ENCODE assay signal across 15 cellular contexts in the genomic region with DNA sequence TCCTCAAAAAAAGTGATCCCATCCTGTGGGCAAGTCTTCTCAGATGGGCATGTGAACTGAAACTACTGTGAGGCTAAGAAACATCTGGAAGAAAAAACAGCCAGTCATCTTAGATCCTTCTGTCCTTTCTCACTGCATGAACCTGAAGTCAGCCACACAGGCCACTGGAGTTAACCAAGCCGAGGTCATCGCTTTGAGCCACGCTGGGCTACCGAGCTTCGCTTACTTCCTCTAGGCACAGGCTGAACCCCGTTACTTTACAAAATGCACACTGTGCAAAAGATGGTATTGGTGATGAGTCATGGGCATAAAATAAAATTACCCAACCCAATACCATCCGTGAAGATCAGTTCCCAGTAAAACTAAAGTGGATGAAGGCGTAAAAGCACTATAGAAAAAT.
A peak's percentile ranks its signal among the peaks of the same experiment; 100 is the strongest.
DNase-seq lines count a peak whose midpoint lies in the region; ATAC-seq, FAIRE-seq and TF ChIP-seq lines count a peak whose summit lies in the region.
"Had no signal": no experiment of that assay in that cellular context is flagged by ENCODE, and none has a peak within 500 bp of the region (broad histone marks: within the 10 kb centered on the region; RNA-seq: fewer than 3 reads in every experiment).

No MANE protein-coding gene starts in this region.

- peaks cover 28% of the 10 kb centered on the region for H3K36me3 Mint-ChIP-seq in nephron progenitor cell (ENCODE audit: low read depth)

- no TSS peak for BruUV-seq in HepG2 (replicated peaks; lab: Mats Ljungman, UMichigan)

- peaks cover 29% of the 10 kb centered on the region for H3K4me1 Mint-ChIP-seq in nephron progenitor cell

- TF ChIP-seq CTCF in right lobe of liver (IDR thresholded peaks at IDR 0.05), result no peak
- TF ChIP-seq CTCF in HepG2 (CRISPR knock-in tag; IDR thresholded peaks at IDR 0.05), result no peak
- no peak for TF ChIP-seq CTCF in NB4 (IDR thresholded peaks at IDR 0.05; ENCODE audit: low read depth, low read length)
- TF ChIP-seq CTCF in nephron progenitor cell (IDR thresholded peaks at IDR 0.05), result no peak

- peak in 3 of 4 donors; percentile 12 to 42 (median 23) for ATAC-seq in right lobe of liver
- ATAC-seq in HepG2, result no peak
- ATAC-seq in GM18858 (IDR thresholded peaks at IDR 0.05; ENCODE audit: unreplicated experiment), result no peak
- ATAC-seq: GM12878 had no signal

- H3K27ac Mint-ChIP-seq in nephron progenitor cell, result peak overlapping the region; percentile 69
- H3K27ac Mint-ChIP-seq: HFFc6 had no signal

- no peak overlapping the region for H3K27ac ChIP-seq in right lobe of liver
- no peak overlapping the region for H3K27ac ChIP-seq in HepG2 (ENCODE audit: extremely low read length, insufficient read depth, low read length)

- H2AFZ ChIP-seq in HepG2 (ENCODE audit: low read length), result no peak overlapping the region

- no peaks in the 10 kb centered on the region for H3K79me2 ChIP-seq in HepG2 (ENCODE audit: insufficient read depth, low read length)

- in situ Hi-C loops in HepG2 (cut with HindIII; ENCODE audit: extremely low pct_ligation_motif_present, low pct_unique_long_range_greater_than_20kb), result loop anchor here (10.0 kb wide), 1 partner anchor 225 kb away; no protein-coding TSS in a partner anchor

- H3K9me3 ChIP-seq in right lobe of liver (no peaks in the 10 kb centered on the region), HepG2 (ENCODE audit: low read length) (no peaks in the 10 kb centered on the region)
- H3K9me3 ChIP-seq: BLaER1 treated with 17β-estradiol and CSF1 and Interleukin-3, amounts not matched to agents 10 nM and 100 nM had no signal

- peaks cover 49% of the 10 kb centered on the region for H3K9me3 Mint-ChIP-seq in nephron progenitor cell
- H3K9me3 Mint-ChIP-seq: HFFc6 had no signal

- CTCF ChIA-PET in HepG2 (lab: Yijun Ruan, JAX; ENCODE audit: low intra/inter-chr PET ratio, low total read pairs), result no interaction called here

- DNase-seq in right lobe of liver (no peak), HepG2 (ENCODE audit: low spot score) (no peak), NB4 (ENCODE audit: low read depth) (peak; percentile 74), nephron progenitor cell (no peak), NCI-H1105 (lab: John Stamatoyannopoulos, UW) (no peak), T-helper 1 cell (no peak)
- DNase-seq: 8988T; CD4-positive, alpha-beta memory T cell; DMS79; HCEC 1CT; HFFc6 had no signal

- peaks cover 6% of the 10 kb centered on the region for H3K27me3 Mint-ChIP-seq in nephron progenitor cell (ENCODE audit: low read depth, poor library complexity)
- H3K27me3 Mint-ChIP-seq: CD4-positive, alpha-beta memory T cell had no signal

- TF ChIP-seq EP300 in HepG2 (IDR thresholded peaks at IDR 0.05; ENCODE audit: low read depth in 2 of 2, low read length in 2 of 2) (no peak), HepG2 (CRISPR knock-in tag; IDR thresholded peaks at IDR 0.05; ENCODE audit: borderline replicate concordance) (no peak)

- H3K4me2 ChIP-seq in HepG2 (ENCODE audit: low read depth, low read length), result no peak overlapping the region

- no peak overlapping the region for H3K4me3 Mint-ChIP-seq in nephron progenitor cell
- H3K4me3 Mint-ChIP-seq: CD4-positive, alpha-beta memory T cell; HFFc6 had no signal

- H4K20me1 ChIP-seq in HepG2 (ENCODE audit: insufficient read depth, low read length), result no peaks in the 10 kb centered on the region
- H4K20me1 ChIP-seq: BLaER1 treated with 17β-estradiol and CSF1 and Interleukin-3, amounts not matched to agents 10 nM and 100 nM had no signal

- no peaks in the 10 kb centered on the region for H3K27me3 ChIP-seq in right lobe of liver
- no peaks in the 10 kb centered on the region for H3K27me3 ChIP-seq in HepG2 (ENCODE audit: control insufficient read depth in 1 of 2, insufficient read depth in 2 of 2, low read length in 2 of 2)

- no peaks in the 10 kb centered on the region for H3K4me1 ChIP-seq in right lobe of liver
- H3K4me1 ChIP-seq in HepG2 (ENCODE audit: insufficient read depth, low read length), result no peaks in the 10 kb centered on the region

- H3K4me3 ChIP-seq in right lobe of liver (no peak overlapping the region), HepG2 (replicated peaks in 1 of 3; ENCODE audit: insufficient read depth in 1 of 3, low read depth in 2 of 3, low read length in 3 of 3) (no peak overlapping the region), NB4 (ENCODE audit: low read depth, low read length) (no peak overlapping the region)
- H3K4me3 ChIP-seq: BLaER1 treated with 17β-estradiol and CSF1 and Interleukin-3, amounts not matched to agents 10 nM and 100 nM; GM12878 had no signal

- POLR2A ChIA-PET in HepG2 (lab: Yijun Ruan, JAX), result no interaction called here

- H3K36me3 ChIP-seq in right lobe of liver (no peaks in the 10 kb centered on the region), HepG2 (replicated peaks in 1 of 2; ENCODE audit: control insufficient read depth in 1 of 2, insufficient read depth in 2 of 2, low read length in 2 of 2) (no peaks in the 10 kb centered on the region)

- TF ChIP-seq POLR2A in right lobe of liver (IDR thresholded peaks at IDR 0.05), result no peak
- TF ChIP-seq POLR2A in HepG2 (IDR thresholded peaks at IDR 0.05; ENCODE audit: insufficient read depth in 1 of 2, low read depth in 2 of 2, low read length in 2 of 2), result no peak
- TF ChIP-seq POLR2A in NB4 (IDR thresholded peaks at IDR 0.05; ENCODE audit: extremely low read depth, insufficient read length), result no peak

- 70% methylated on average over 8 of the region's 8 CpGs for WGBS in right lobe of liver (ENCODE audit: insufficient coverage, low coverage, low lambda C conversion rate, missing lambda C conversion rate)
- 84% methylated on average over 8 of the region's 8 CpGs for WGBS in HepG2 (ENCODE audit: low lambda C conversion rate)

- no peak for FAIRE-seq in HepG2 (lab: Jason Lieb, UNC)
- FAIRE-seq: GM12878, HTR-8/SVneo had no signal

- intact Hi-C loops in right lobe of liver (cut with DNase I), result no loop called here
- intact Hi-C loops in HepG2 (cut with micrococcal nuclease; ENCODE audit: unreplicated experiment), result no loop called here

- no peak overlapping the region for H3K9ac ChIP-seq in HepG2 (ENCODE audit: insufficient read depth, low read depth, low read length)

- TF ChIP-seq RAD21 in HepG2 (CRISPR knock-in tag; IDR thresholded peaks at IDR 0.05), result no peak

TF ChIP-seq in HepG2, 621 proteins besides CTCF, POLR2A, EP300 and RAD21 (continues in another document):
- TF ChIP-seq NFRKB (IDR thresholded peaks at IDR 0.05), result no peak
- no peak for TF ChIP-seq ZNF747 (CRISPR knock-in tag; IDR thresholded peaks at IDR 0.05; ENCODE audit: borderline replicate concordance)
- TF ChIP-seq, protein P1, sequence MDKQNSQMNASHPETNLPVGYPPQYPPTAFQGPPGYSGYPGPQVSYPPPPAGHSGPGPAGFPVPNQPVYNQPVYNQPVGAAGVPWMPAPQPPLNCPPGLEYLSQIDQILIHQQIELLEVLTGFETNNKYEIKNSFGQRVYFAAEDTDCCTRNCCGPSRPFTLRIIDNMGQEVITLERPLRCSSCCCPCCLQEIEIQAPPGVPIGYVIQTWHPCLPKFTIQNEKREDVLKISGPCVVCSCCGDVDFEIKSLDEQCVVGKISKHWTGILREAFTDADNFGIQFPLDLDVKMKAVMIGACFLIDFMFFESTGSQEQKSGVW (CRISPR knock-in tag; IDR thresholded peaks at IDR 0.05; ENCODE audit: borderline replicate concordance), result no peak
- TF ChIP-seq, protein P2, sequence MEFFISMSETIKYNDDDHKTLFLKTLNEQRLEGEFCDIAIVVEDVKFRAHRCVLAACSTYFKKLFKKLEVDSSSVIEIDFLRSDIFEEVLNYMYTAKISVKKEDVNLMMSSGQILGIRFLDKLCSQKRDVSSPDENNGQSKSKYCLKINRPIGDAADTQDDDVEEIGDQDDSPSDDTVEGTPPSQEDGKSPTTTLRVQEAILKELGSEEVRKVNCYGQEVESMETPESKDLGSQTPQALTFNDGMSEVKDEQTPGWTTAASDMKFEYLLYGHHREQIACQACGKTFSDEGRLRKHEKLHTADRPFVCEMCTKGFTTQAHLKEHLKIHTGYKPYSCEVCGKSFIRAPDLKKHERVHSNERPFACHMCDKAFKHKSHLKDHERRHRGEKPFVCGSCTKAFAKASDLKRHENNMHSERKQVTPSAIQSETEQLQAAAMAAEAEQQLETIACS (CRISPR knock-in tag; IDR thresholded peaks at IDR 0.05), result no peak
- TF ChIP-seq ZNF253 (CRISPR knock-in tag; IDR thresholded peaks at IDR 0.05; ENCODE audit: borderline replicate concordance), result no peak
- no peak for TF ChIP-seq REPIN1 (CRISPR knock-in tag; IDR thresholded peaks at IDR 0.05; ENCODE audit: borderline replicate concordance, low read depth)
- TF ChIP-seq ZNF550 (CRISPR knock-in tag; IDR thresholded peaks at IDR 0.05; ENCODE audit: borderline replicate concordance), result no peak
- no peak for TF ChIP-seq FOXP1 (IDR thresholded peaks at IDR 0.05)
- no peak for TF ChIP-seq FOXP1 (CRISPR knock-in tag; IDR thresholded peaks at IDR 0.05)
- TF ChIP-seq, protein P3, sequence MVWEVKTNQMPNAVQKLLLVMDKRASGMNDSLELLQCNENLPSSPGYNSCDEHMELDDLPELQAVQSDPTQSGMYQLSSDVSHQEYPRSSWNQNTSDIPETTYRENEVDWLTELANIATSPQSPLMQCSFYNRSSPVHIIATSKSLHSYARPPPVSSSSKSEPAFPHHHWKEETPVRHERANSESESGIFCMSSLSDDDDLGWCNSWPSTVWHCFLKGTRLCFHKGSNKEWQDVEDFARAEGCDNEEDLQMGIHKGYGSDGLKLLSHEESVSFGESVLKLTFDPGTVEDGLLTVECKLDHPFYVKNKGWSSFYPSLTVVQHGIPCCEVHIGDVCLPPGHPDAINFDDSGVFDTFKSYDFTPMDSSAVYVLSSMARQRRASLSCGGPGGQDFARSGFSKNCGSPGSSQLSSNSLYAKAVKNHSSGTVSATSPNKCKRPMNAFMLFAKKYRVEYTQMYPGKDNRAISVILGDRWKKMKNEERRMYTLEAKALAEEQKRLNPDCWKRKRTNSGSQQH (CRISPR knock-in tag; IDR thresholded peaks at IDR 0.05; ENCODE audit: low read depth), result no peak
- TF ChIP-seq WIZ (CRISPR knock-in tag; IDR thresholded peaks at IDR 0.05), result no peak
- TF ChIP-seq SATB2 (CRISPR knock-in tag; IDR thresholded peaks at IDR 0.05), result no peak
- TF ChIP-seq, protein P4, sequence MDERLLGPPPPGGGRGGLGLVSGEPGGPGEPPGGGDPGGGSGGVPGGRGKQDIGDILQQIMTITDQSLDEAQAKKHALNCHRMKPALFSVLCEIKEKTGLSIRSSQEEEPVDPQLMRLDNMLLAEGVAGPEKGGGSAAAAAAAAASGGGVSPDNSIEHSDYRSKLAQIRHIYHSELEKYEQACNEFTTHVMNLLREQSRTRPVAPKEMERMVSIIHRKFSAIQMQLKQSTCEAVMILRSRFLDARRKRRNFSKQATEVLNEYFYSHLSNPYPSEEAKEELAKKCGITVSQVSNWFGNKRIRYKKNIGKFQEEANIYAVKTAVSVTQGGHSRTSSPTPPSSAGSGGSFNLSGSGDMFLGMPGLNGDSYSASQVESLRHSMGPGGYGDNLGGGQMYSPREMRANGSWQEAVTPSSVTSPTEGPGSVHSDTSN (CRISPR knock-in tag; IDR thresholded peaks at IDR 0.05), result no peak
- TF ChIP-seq THAP11 (CRISPR knock-in tag; IDR thresholded peaks at IDR 0.05), result no peak

Comparison
In these comparisons a context has a peak if more than half of its experiments do, and no peak if none do; other contexts are left out.
1. ATAC-seq: peak in right lobe of liver (3 of 4); none in HepG2 (single experiment) and GM18858 (single experiment).